ENCODE assay signal across 1 cellular context in genomic region chr5:175082346-175082745, GRCh38.
TF ChIP-seq lines count a peak whose summit lies in the region.

No MANE protein-coding gene starts in this region.

TF ChIP-seq in IMR-90, 13 proteins besides CTCF, POLR2A, EP300 and RAD21 (continued from another document):
- TF ChIP-seq ELK1 (IDR thresholded peaks at IDR 0.05; ENCODE audit: borderline replicate concordance, low read depth, low read length) (no peak), RCOR1 (IDR thresholded peaks at IDR 0.05; ENCODE audit: insufficient replicate concordance, low read length) (no peak)
